Comparison of ENCODE assay signal across 1 cellular context in the genomic region with DNA sequence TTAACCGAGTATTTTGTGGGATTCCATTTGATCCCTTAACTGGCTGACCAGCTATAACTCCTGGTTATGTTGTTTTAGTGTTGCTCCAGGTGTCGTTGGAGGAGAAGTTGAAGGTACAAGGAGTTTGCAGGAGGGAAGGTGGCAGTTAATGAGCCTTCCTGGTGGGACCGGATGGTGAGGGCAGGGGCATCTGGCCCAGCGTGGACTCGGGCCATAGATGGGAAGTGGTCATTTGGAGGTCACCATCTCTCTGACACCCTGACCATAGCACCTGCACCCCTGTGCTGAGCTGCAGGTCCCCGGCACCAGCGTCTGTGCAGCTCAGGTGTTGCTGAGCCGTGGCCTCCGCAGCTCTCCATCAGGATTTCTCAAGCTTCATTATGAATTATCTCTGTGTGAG.
TF ChIP-seq lines count a peak whose summit lies in the region.

No MANE protein-coding gene starts in this region.

TF ChIP-seq in GM12878, 131 proteins besides CTCF, POLR2A, EP300 and RAD21 (continued from another document):
- TF ChIP-seq ZNF687 (IDR thresholded peaks at IDR 0.05) (no peak), POU2F2 (IDR thresholded peaks at IDR 0.05; ENCODE audit: borderline replicate concordance, low read depth, low read length) (no peak), ZZZ3 (IDR thresholded peaks at IDR 0.05; ENCODE audit: control insufficient read depth, insufficient read length, low read depth) (no peak), ASH2L (IDR thresholded peaks at IDR 0.05; ENCODE audit: borderline replicate concordance, low read depth) (no peak)
